Comparison of ENCODE assay signal across 29 cellular contexts in the genomic region with DNA sequence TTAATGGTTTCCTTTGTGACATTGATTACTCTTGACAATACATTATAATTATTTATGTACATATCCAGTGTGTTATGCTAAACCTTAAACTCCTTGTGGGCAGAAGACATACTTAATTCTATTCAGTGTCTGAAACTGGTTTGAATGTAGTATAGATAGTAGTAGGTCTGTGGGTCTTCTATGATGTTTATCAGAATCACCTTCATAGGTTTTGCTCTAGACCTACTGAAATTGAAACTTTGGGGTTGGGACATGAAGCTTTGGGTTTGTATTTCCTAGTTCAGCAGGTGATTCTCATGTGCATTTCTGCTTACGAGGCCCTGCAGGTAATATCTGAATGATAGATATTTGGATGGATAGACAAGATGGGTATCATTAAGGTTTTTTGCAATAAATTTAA.
"Had no signal": no experiment of that assay in that cellular context is flagged by ENCODE, and none has a peak within 500 bp of the region (broad histone marks: within the 10 kb centered on the region; RNA-seq: fewer than 3 reads in every experiment).

No MANE protein-coding gene starts in this region.

- H3K36me3 Mint-ChIP-seq: natural killer cell had no signal

- H3K36me3 ChIP-seq: right atrium auricular region, thyroid gland, vagina had no signal

- H3K79me2 ChIP-seq: parathyroid adenoma had no signal

- H2AFZ ChIP-seq: parathyroid adenoma had no signal

- H3K27me3 ChIP-seq: esophagus squamous epithelium, neutrophil, right atrium auricular region, stomach, thyroid gland, vagina had no signal

- H3K4me3 ChIP-seq: coronary artery, esophagus squamous epithelium, lower lobe of right lung, right atrium auricular region, stomach, thyroid gland, vagina had no signal

- H3K27me3 Mint-ChIP-seq: memory B cell, progenitor cell of endocrine pancreas had no signal

- H3K9me3 ChIP-seq: esophagus squamous epithelium, lower lobe of right lung, neutrophil, right atrium auricular region, stomach, thyroid gland, vagina had no signal

- H3K27ac ChIP-seq: coronary artery, esophagus squamous epithelium, lower lobe of right lung, neutrophil, parathyroid adenoma, stomach, thyroid gland, vagina had no signal

- H3K27ac Mint-ChIP-seq: immature natural killer cell; memory B cell; natural killer cell; progenitor cell of endocrine pancreas; stimulated activated effector memory CD8-positive, alpha-beta T cell treated with anti-CD3 and anti-CD28 coated beads, Interleukin-12 subunit alpha, Interleukin-12 subunit beta, amount 100 ng/mL, for 72 hours had no signal

- H3K4me3 Mint-ChIP-seq: immature natural killer cell; memory B cell; natural killer cell; neural crest cell; stimulated activated effector memory CD8-positive, alpha-beta T cell treated with anti-CD3 and anti-CD28 coated beads, Interleukin-12 subunit alpha, Interleukin-12 subunit beta, amount 100 ng/mL, for 72 hours had no signal

- DNase-seq: dermis blood vessel endothelial cell; effector memory CD4-positive, alpha-beta T cell; erythroblast; esophagus squamous epithelium; foreskin melanocyte; hypothalamus; immature natural killer cell; islet precursor cell; kidney glomerular epithelial cell; left colon; left ventricle myocardium superior; lower lobe of right lung; natural killer cell; stimulated activated CD4-positive, alpha-beta T cell treated with anti-CD3 and anti-CD28 coated beads, Interleukin-2, amount 100 ng/mL, for 24 hours; stimulated activated CD4-positive, alpha-beta T cell treated with anti-CD3 and anti-CD28 coated beads, Interleukin-4, amount 100 ng/mL, for 24 hours; stimulated activated naive CD4-positive, alpha-beta T cell treated with Interleukin-2 at 50 U/mL for 16 hours; stomach; thyroid gland; trophoblast cell had no signal

- H3K4me1 ChIP-seq: parathyroid adenoma had no signal

- H3K9me3 Mint-ChIP-seq: immature natural killer cell; memory B cell; natural killer cell; neural crest cell; stimulated activated effector memory CD8-positive, alpha-beta T cell treated with anti-CD3 and anti-CD28 coated beads, Interleukin-12 subunit alpha, Interleukin-12 subunit beta, amount 100 ng/mL, for 72 hours had no signal

- H3K4me1 Mint-ChIP-seq: neural crest cell had no signal

- H3K9ac ChIP-seq: parathyroid adenoma had no signal

- ATAC-seq: left colon; left ventricle myocardium superior; lower lobe of right lung; natural killer cell; sciatic nerve; stimulated activated effector memory CD8-positive, alpha-beta T cell treated with anti-CD3 and anti-CD28 coated beads, Interleukin-12 subunit alpha, Interleukin-12 subunit beta, amount 100 ng/mL, for 72 hours had no signal
